Comparison of ENCODE assay signal across 9 cellular contexts in the genomic region with DNA sequence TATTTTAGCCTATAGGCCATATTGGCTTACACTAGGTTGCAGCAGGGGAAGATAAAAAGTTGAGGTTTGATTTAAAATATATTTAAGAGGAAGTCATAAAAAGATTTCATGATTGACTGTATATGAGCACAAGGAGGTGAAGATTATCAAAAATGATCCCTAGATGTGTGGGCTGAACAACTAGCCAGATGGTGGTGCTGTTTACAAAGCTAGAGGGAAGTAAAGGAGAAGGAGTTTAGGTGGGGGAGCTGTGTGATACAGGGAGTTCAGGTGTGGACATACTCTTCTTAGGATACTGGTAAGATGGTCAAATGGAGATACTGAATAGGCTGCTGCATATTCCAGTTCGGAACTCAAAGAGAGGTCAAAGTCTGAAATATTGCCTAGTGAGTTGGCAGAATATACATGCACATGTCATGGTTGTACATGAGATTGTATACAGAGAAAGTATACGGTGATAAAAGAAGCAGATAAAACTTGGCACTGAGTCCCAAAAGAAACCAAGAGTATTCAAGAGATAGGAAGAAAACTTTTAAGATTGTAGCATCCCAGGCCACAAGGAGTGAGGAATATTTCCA.
DNase-seq lines count a peak whose midpoint lies in the region; ATAC-seq, FAIRE-seq and TF ChIP-seq lines count a peak whose summit lies in the region.
"Had no signal": no experiment of that assay in that cellular context is flagged by ENCODE, and none has a peak within 500 bp of the region (broad histone marks: within the 10 kb centered on the region; RNA-seq: fewer than 3 reads in every experiment).

No MANE protein-coding gene starts in this region.

- no peak overlapping the region for H2AFZ ChIP-seq in fibroblast of lung (ENCODE audit: low read length)

- FAIRE-seq in urothelium cell line (lab: Jason Lieb, UNC), result no peak

- CTCF ChIA-PET in activated CD4-positive, alpha-beta memory T cell treated with anti-CD3 and anti-CD28 coated beads for 36 hours (lab: Charles Lee), result no interaction called here

- no peaks in the 10 kb centered on the region for H3K36me3 Mint-ChIP-seq in HFFc6 (ENCODE audit: low read depth)
- no peaks in the 10 kb centered on the region for H3K36me3 Mint-ChIP-seq in activated CD4-positive, alpha-beta memory T cell treated with anti-CD3 and anti-CD28 coated beads for 36 hours

- TF ChIP-seq CTCF in AG09309 (IDR thresholded peaks at IDR 0.05; ENCODE audit: control insufficient read depth, insufficient read depth, low read depth, low read length, missing control alignments) (peak; percentile 90), HFFc6 (IDR thresholded peaks at IDR 0.05) (peak; percentile 84), fibroblast of lung (conservative IDR thresholded peaks at IDR 0.05 in 1 of 2, IDR thresholded peaks at IDR 0.05 in 1 of 2; ENCODE audit: low read depth in 1 of 2, low read length in 2 of 2) (peak; percentile 54 to 79)

- POLR2A ChIA-PET in activated CD4-positive, alpha-beta memory T cell treated with anti-CD3 and anti-CD28 coated beads for 36 hours (lab: Charles Lee), result no interaction called here

- no peaks in the 10 kb centered on the region for H3K79me2 ChIP-seq in fibroblast of lung (ENCODE audit: control insufficient read depth, insufficient read depth, low read length)

- no peak for ATAC-seq in GM21619 (IDR thresholded peaks at IDR 0.05; ENCODE audit: unreplicated experiment)

- H3K27me3 ChIP-seq in fibroblast of lung (ENCODE audit: control insufficient read depth, insufficient read depth, low read length), result no peaks in the 10 kb centered on the region

- no peaks in the 10 kb centered on the region for H3K27me3 Mint-ChIP-seq in HFFc6 (ENCODE audit: insufficient read depth)
- H3K27me3 Mint-ChIP-seq in activated CD4-positive, alpha-beta memory T cell treated with anti-CD3 and anti-CD28 coated beads for 36 hours, result no peaks in the 10 kb centered on the region
- H3K27me3 Mint-ChIP-seq: central memory CD8-positive, alpha-beta T cell had no signal

- no peak overlapping the region for H3K4me3 Mint-ChIP-seq in HFFc6
- H3K4me3 Mint-ChIP-seq in activated CD4-positive, alpha-beta memory T cell treated with anti-CD3 and anti-CD28 coated beads for 36 hours, result no peak overlapping the region
- H3K4me3 Mint-ChIP-seq: central memory CD8-positive, alpha-beta T cell had no signal

- H3K4me1 ChIP-seq in fibroblast of lung (ENCODE audit: control insufficient read depth, extremely low read depth, insufficient read depth, low read length), result no peaks in the 10 kb centered on the region

- H3K9me3 Mint-ChIP-seq in HFFc6, result no peaks in the 10 kb centered on the region
- H3K9me3 Mint-ChIP-seq in activated CD4-positive, alpha-beta memory T cell treated with anti-CD3 and anti-CD28 coated beads for 36 hours, result no peaks in the 10 kb centered on the region

- H3K36me3 ChIP-seq in fibroblast of lung (ENCODE audit: control insufficient read depth, insufficient read depth, low read length), result no peaks in the 10 kb centered on the region

- DNase-seq in AG09309 (ENCODE audit: low read depth), result peak; percentile 34
- DNase-seq in HFFc6, result peak; percentile 43
- peak; percentile 24 for DNase-seq in NCI-H774 (lab: John Stamatoyannopoulos, UW)
- DNase-seq in fibroblast of lung (ENCODE audit: low read depth in 2 of 2), result peak; percentile 36 to 56
- DNase-seq in urothelium cell line (ENCODE audit: low spot score), result peak; percentile 13
- DNase-seq in activated CD4-positive, alpha-beta memory T cell treated with anti-CD3 and anti-CD28 coated beads for 36 hours, result no peak
- no peak for DNase-seq in activated naive CD4-positive, alpha-beta T cell treated with anti-CD3 and anti-CD28 coated beads, Interleukin-2, amount 50 U/mL, for 16 hours

- H3K27ac Mint-ChIP-seq in HFFc6, result no peak overlapping the region
- no peak overlapping the region for H3K27ac Mint-ChIP-seq in activated CD4-positive, alpha-beta memory T cell treated with anti-CD3 and anti-CD28 coated beads for 36 hours

- no peak overlapping the region for H3K4me2 ChIP-seq in fibroblast of lung (ENCODE audit: extremely low read depth, insufficient read depth, low read length)

- H3K4me3 ChIP-seq in AG09309 (ENCODE audit: control insufficient read depth, low read depth, low read length) (no peak overlapping the region), fibroblast of lung (replicated peaks in 1 of 4; ENCODE audit: control extremely low read depth in 1 of 4, insufficient read depth in 1 of 4, low read depth in 3 of 4, low read length in 4 of 4) (no peak overlapping the region)

- peaks cover 37% of the 10 kb centered on the region for H3K4me1 Mint-ChIP-seq in HFFc6 (ENCODE audit: low read depth)
- H3K4me1 Mint-ChIP-seq in activated CD4-positive, alpha-beta memory T cell treated with anti-CD3 and anti-CD28 coated beads for 36 hours (ENCODE audit: low read depth), result no peaks in the 10 kb centered on the region
- H3K4me1 Mint-ChIP-seq: central memory CD8-positive, alpha-beta T cell had no signal

- H3K9me3 ChIP-seq in fibroblast of lung (ENCODE audit: control insufficient read depth, insufficient read depth, low read depth, low read length), result no peaks in the 10 kb centered on the region

- H3K27ac ChIP-seq in fibroblast of lung (ENCODE audit: insufficient read depth, low read length), result no peak overlapping the region

- H3K9ac ChIP-seq in fibroblast of lung (ENCODE audit: insufficient read depth, low read length), result no peak overlapping the region

- intact Hi-C loops in activated CD4-positive, alpha-beta memory T cell treated with anti-CD3 and anti-CD28 coated beads for 36 hours (cut with micrococcal nuclease), result no loop called here

- no peaks in the 10 kb centered on the region for H4K20me1 ChIP-seq in fibroblast of lung (ENCODE audit: control insufficient read depth, extremely low read depth, insufficient read depth, low read length)

Comparison
In these comparisons a context has a peak if more than half of its experiments do, and no peak if none do; other contexts are left out.
1. DNase-seq: peak in AG09309 (single experiment), HFFc6 (single experiment), NCI-H774 (single experiment), fibroblast of lung (2 of 2) and urothelium cell line (single experiment); none in activated CD4-positive, alpha-beta memory T cell treated with anti-CD3 and anti-CD28 coated beads for 36 hours (single experiment) and activated naive CD4-positive, alpha-beta T cell treated with anti-CD3 and anti-CD28 coated beads, Interleukin-2, amount 50 U/mL, for 16 hours (single experiment).
2. Peak in every context shown above with its lines, with median percentiles within 50 percentile points of each other: CTCF ChIP-seq.